Comparison of ENCODE assay signal across 8 cellular contexts in the genomic region with DNA sequence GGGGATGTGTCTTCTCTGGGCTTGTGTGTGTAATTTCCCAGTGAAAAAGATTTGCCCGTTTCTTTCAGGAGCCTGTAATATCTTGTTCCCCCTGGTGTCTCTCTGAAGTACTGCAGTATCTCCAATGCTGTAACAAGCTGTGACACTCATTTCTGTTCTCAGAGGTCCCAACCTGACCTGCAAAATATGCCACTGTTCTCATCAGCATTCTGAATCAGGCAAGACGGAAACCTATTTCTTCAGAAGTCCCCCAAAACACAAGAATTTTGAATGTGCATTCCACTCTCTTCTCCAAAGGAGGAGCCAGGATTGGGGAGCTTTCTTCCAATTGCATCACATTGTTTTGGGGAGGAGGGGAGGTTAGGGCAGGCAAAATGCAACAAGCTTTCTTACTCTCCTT.
DNase-seq lines count a peak whose midpoint lies in the region; ATAC-seq and TF ChIP-seq lines count a peak whose summit lies in the region.

No MANE protein-coding gene starts in this region.

- no peaks in the 10 kb centered on the region for H3K36me3 ChIP-seq in heart right ventricle
- H3K36me3 ChIP-seq in ascending aorta, result no peaks in the 10 kb centered on the region
- H3K36me3 ChIP-seq in kidney epithelial cell (ENCODE audit: control insufficient read depth, insufficient read depth, low read length), result no peaks in the 10 kb centered on the region
- no peaks in the 10 kb centered on the region for H3K36me3 ChIP-seq in upper lobe of right lung

- peak; percentile 30 to 71 (median 66) for TF ChIP-seq CTCF in heart right ventricle (IDR thresholded peaks at IDR 0.05)
- peak; percentile 82 for TF ChIP-seq CTCF in NB4 (IDR thresholded peaks at IDR 0.05; ENCODE audit: low read depth, low read length)
- peak; percentile 39 to 74 (median 63) for TF ChIP-seq CTCF in ascending aorta (IDR thresholded peaks at IDR 0.05)
- peak; percentile 65 for TF ChIP-seq CTCF in kidney epithelial cell (IDR thresholded peaks at IDR 0.05; ENCODE audit: insufficient read depth, low read length, poor library complexity, severe bottlenecking)
- TF ChIP-seq CTCF in upper lobe of right lung (IDR thresholded peaks at IDR 0.05), result peak; percentile 74

- H3K4me1 ChIP-seq in heart right ventricle (no peaks in the 10 kb centered on the region), ascending aorta (peaks cover 0 to 4% of the 10 kb centered on the region in 2 donors), upper lobe of right lung (no peaks in the 10 kb centered on the region)

- H3K9me3 ChIP-seq in heart right ventricle (peaks cover 0 to 25% (median 3%) of the 10 kb centered on the region in 11 donors), ascending aorta (peaks cover 0 to 7% of the 10 kb centered on the region in 2 donors), upper lobe of right lung (no peaks in the 10 kb centered on the region)

- ATAC-seq in heart right ventricle (no peak), upper lobe of right lung (peak; percentile 89)

- DNase-seq in heart right ventricle, result peak in 1 of 2 donors; percentile 17
- no peak for DNase-seq in cardiac septum (ENCODE audit: low spot score)
- peak; percentile 66 for DNase-seq in NB4 (ENCODE audit: low read depth)
- DNase-seq in ascending aorta (ENCODE audit: low spot score in 2 of 2), result no peak
- DNase-seq in kidney epithelial cell (ENCODE audit: low read depth), result no peak
- no peak for DNase-seq in upper lobe of right lung
- no peak for DNase-seq in NCI-H1436 (lab: John Stamatoyannopoulos, UW)
- no peak for DNase-seq in NCI-H2107 (lab: John Stamatoyannopoulos, UW)

- intact Hi-C loops in heart right ventricle (cut with DNase I), result loop anchor here in 2 of 10 donors (1.0 to 2.0 kb wide), 2 partner anchors 460 to 462 kb away; no protein-coding TSS in a partner anchor
- intact Hi-C loops in cardiac septum (cut with DNase I), result loop anchor here (2.0 kb wide), 1 partner anchor 462 kb away; no protein-coding TSS in a partner anchor
- intact Hi-C loops in ascending aorta (cut with DNase I), result loop anchor here (1.0 kb wide), 1 partner anchor 463 kb away; no protein-coding TSS in a partner anchor
- intact Hi-C loops in upper lobe of right lung (cut with DNase I), result no loop called here

- no peak overlapping the region for H3K4me3 ChIP-seq in heart right ventricle
- no peak overlapping the region for H3K4me3 ChIP-seq in NB4 (ENCODE audit: low read depth, low read length)
- no peak overlapping the region for H3K4me3 ChIP-seq in ascending aorta
- no peak overlapping the region for H3K4me3 ChIP-seq in kidney epithelial cell (ENCODE audit: low read depth, low read length)
- no peak overlapping the region for H3K4me3 ChIP-seq in upper lobe of right lung

- H3K27me3 ChIP-seq in heart right ventricle (peaks cover 0 to 3% (median 0%) of the 10 kb centered on the region in 7 donors), ascending aorta (no peaks in the 10 kb centered on the region), kidney epithelial cell (ENCODE audit: control insufficient read depth, insufficient read depth, low read length) (peaks cover 2% of the 10 kb centered on the region), upper lobe of right lung (no peaks in the 10 kb centered on the region)

- H3K27ac ChIP-seq in heart right ventricle (no peak overlapping the region), ascending aorta (peak overlapping the region; percentile 62 to 65), upper lobe of right lung (no peak overlapping the region)

- TF ChIP-seq POLR2A in NB4 (IDR thresholded peaks at IDR 0.05; ENCODE audit: extremely low read depth, insufficient read length), result no peak

- 24 to 28% methylated on average over 2 of the region's 2 CpGs for WGBS in heart right ventricle, 2 donors

Comparison
In these comparisons a context has a peak if more than half of its experiments do, and no peak if none do; other contexts are left out.
1. H3K27ac ChIP-seq: peak in ascending aorta (2 of 2); none in heart right ventricle (0 of 10) and upper lobe of right lung (single experiment).
2. Peak in every context shown above with its lines, with median percentiles within 50 percentile points of each other: CTCF ChIP-seq.